Comparison of ENCODE assay signal across 9 cellular contexts in the genomic region with DNA sequence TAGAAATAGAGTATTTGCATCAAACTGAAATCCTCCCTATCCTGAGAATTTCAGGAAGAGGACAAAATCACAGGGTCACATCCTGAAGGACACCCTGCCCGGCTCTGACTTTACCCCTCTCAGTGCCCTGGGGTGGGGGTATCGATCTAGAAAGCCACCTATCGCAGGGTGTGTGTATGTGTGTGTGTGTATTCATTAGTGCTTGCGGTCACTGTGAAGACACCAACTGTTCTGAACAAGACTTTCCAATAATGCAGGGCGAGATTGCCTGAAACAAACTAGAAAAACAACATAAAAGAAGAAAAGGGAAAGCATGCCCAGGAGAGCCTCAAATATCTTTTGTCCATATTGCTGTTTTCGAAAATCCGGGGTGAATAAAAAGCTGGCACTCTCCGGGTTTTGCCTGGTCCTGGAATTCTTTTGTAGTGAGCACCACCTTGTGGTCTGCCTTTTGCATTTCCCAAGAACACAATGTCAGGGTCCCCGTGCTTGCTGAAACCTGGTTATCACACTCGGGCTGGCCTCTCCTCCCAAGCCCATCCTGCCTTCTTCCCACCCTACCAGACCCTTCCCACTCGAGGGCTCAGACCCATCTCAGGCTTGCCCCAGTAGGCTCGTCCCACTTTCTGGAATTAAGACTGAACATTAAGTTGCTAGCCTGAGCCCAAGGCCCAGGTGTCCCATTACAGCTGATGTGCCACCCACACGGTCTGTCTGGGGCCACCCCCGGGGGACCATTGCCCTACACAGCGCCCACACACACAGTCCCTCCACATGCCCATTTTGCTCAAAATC. TPM values are rescaled to one million over a fixed set of nuclear protein-coding genes. Genes with fewer than 3 reads are reported as not detected.
DNase-seq lines count a peak whose midpoint lies in the region; TF ChIP-seq lines count a peak whose summit lies in the region.
"Had no signal": no experiment of that assay in that cellular context is flagged by ENCODE, and none has a peak within 500 bp of the region (broad histone marks: within the 10 kb centered on the region; RNA-seq: fewer than 3 reads in every experiment).

No MANE protein-coding gene starts in this region.

- peaks cover 11% of the 10 kb centered on the region for H3K4me1 Mint-ChIP-seq in osteocyte (ENCODE audit: unreplicated experiment)

- peak; percentile 78 for TF ChIP-seq CTCF in VCaP (conservative IDR thresholded peaks at IDR 0.05)
- peak; percentile 87 for TF ChIP-seq CTCF in osteocyte (IDR thresholded peaks at IDR 0.05)

- no peaks in the 10 kb centered on the region for H3K27me3 Mint-ChIP-seq in osteocyte (ENCODE audit: unreplicated experiment)

- no peaks in the 10 kb centered on the region for H3K9me3 Mint-ChIP-seq in osteocyte (ENCODE audit: unreplicated experiment)
- H3K9me3 Mint-ChIP-seq: dendritic cell treated with granulocyte-macrophage colony-stimulating factor and Interleukin-4, amounts not matched to agents 40 ng/mL and 50 ng/mL, for 4 days had no signal

- H3K27ac ChIP-seq in VCaP = peak overlapping the region; percentile 45; the same call in 1 of the 2 replicates

- no peak overlapping the region for H3K27ac Mint-ChIP-seq in osteocyte (ENCODE audit: unreplicated experiment)
- H3K27ac Mint-ChIP-seq: dendritic cell treated with granulocyte-macrophage colony-stimulating factor and Interleukin-4, amounts not matched to agents 40 ng/mL and 50 ng/mL, for 4 days had no signal

- no peak overlapping the region for H3K4me3 Mint-ChIP-seq in osteocyte (ENCODE audit: unreplicated experiment)
- H3K4me3 Mint-ChIP-seq: dendritic cell treated with granulocyte-macrophage colony-stimulating factor and Interleukin-4, amounts not matched to agents 40 ng/mL and 50 ng/mL, for 4 days had no signal

- no peaks in the 10 kb centered on the region for H3K36me3 Mint-ChIP-seq in osteocyte (ENCODE audit: unreplicated experiment)

- peak; percentile 25 for DNase-seq in stimulated activated CD4-positive, alpha-beta T cell treated with anti-CD3 and anti-CD28 coated beads, Interleukin-4, amount 100 ng/mL, for 24 hours
- no peak for DNase-seq in stimulated activated CD4-positive, alpha-beta T cell treated with anti-CD3 and anti-CD28 coated beads, Interleukin-2, amount 100 ng/mL, for 48 hours
- DNase-seq in NCI-H1694 (lab: John Stamatoyannopoulos, UW) (peak; percentile 75), germinal center (ENCODE audit: low spot score) (peak; percentile 62), osteocyte (ENCODE audit: extremely low spot score, unreplicated experiment) (no peak), NCI-H1048 (lab: John Stamatoyannopoulos, UW) (no peak)
- no peak for DNase-seq in activated naive CD4-positive, alpha-beta T cell treated with anti-CD3 and anti-CD28 coated beads, Interleukin-2, amount 50 U/mL, for 16 hours

RNA-seq across cellular contexts. Expression of gene COPS8, which starts 25.0 kb away (rescaled TPM):
- 104 and 107 TPM in 2 replicates for total RNA-seq in osteocyte

Comparison
In these comparisons a context has a peak if more than half of its experiments do, and no peak if none do; other contexts are left out.
1. DNase-seq: peak in stimulated activated CD4-positive, alpha-beta T cell treated with anti-CD3 and anti-CD28 coated beads, Interleukin-4, amount 100 ng/mL, for 24 hours (single experiment), NCI-H1694 (single experiment) and germinal center (single experiment); none in stimulated activated CD4-positive, alpha-beta T cell treated with anti-CD3 and anti-CD28 coated beads, Interleukin-2, amount 100 ng/mL, for 48 hours (0 of 2), osteocyte (single experiment), NCI-H1048 (single experiment) and activated naive CD4-positive, alpha-beta T cell treated with anti-CD3 and anti-CD28 coated beads, Interleukin-2, amount 50 U/mL, for 16 hours (single experiment).